ENCODE assay signal across 8 cellular contexts in genomic region chr1:39973503-39974135, GRCh38. TPM values are rescaled to one million over a fixed set of nuclear protein-coding genes. Genes with fewer than 3 reads are reported as not detected.
DNase-seq lines count a peak whose midpoint lies in the region; ATAC-seq and TF ChIP-seq lines count a peak whose summit lies in the region.

No MANE protein-coding gene starts in this region.

- no peaks in the 10 kb centered on the region for H3K9me2 ChIP-seq in GM23248 (ENCODE audit: insufficient read depth)

- H3K9me3 ChIP-seq in GM23248 (ENCODE audit: low read depth) (no peaks in the 10 kb centered on the region), liver (ENCODE audit: control insufficient read depth in 4 of 4, low read length in 3 of 4) (no peaks in the 10 kb centered on the region)

- 0 out of 2 replicates have a peak overlapping the region, but pooled peaks have one; percentile 31 for H3K4me3 ChIP-seq in GM23248
- H3K4me3 ChIP-seq in coronary artery: no peak overlapping the region
- H3K4me3 ChIP-seq in liver (ENCODE audit: low read depth in 1 of 3, low read length in 3 of 3): no peak overlapping the region

- H3K36me3 ChIP-seq in GM23248 (ENCODE audit: low read depth) (no peaks in the 10 kb centered on the region), liver (ENCODE audit: control insufficient read depth in 4 of 4, insufficient read depth in 3 of 4, low read depth in 1 of 4, low read length in 3 of 4) (peaks cover 5 to 20% (median 14%) of the 10 kb centered on the region in 4 donors)

- peak overlapping the region; percentile 65 for H3K4me2 ChIP-seq in GM23248 (ENCODE audit: unreplicated experiment)

- no peaks in the 10 kb centered on the region for H3K79me2 ChIP-seq in GM23248 (ENCODE audit: insufficient read depth)

- H3K27me3 ChIP-seq in GM23248 (replicated peaks; ENCODE audit: insufficient read depth) (no peaks in the 10 kb centered on the region), liver (ENCODE audit: control insufficient read depth in 4 of 4, insufficient read depth in 4 of 4, low read length in 3 of 4) (no peaks in the 10 kb centered on the region)

- no peak overlapping the region for H3K27ac ChIP-seq in GM23248
- H3K27ac ChIP-seq in coronary artery: no peak overlapping the region
- no peak overlapping the region for H3K27ac ChIP-seq in liver (ENCODE audit: low read depth in 1 of 2, low read length in 2 of 2)

- TF ChIP-seq CTCF in coronary artery (IDR thresholded peaks at IDR 0.05): peak; percentile 90
- peak; percentile 99 for TF ChIP-seq CTCF in liver (IDR thresholded peaks at IDR 0.05; ENCODE audit: low read depth, low read length, missing input control)

- peak; percentile 99 to 100 for TF ChIP-seq RAD21 in liver (IDR thresholded peaks at IDR 0.05)

- H2AFZ ChIP-seq in GM23248: peak overlapping the region; percentile 75

- in situ Hi-C loops in GM23248 (cut with MboI): loop anchor here (10.0 kb wide), 1 partner anchor 149 kb away; no protein-coding TSS in a partner anchor

- peaks cover 3% of the 10 kb centered on the region; the same call in 1 of the 2 replicates for H3F3A ChIP-seq in GM23248 (ENCODE audit: insufficient read depth)

- peaks cover 4% of the 10 kb centered on the region for H3K4me1 ChIP-seq in GM23248 (ENCODE audit: insufficient read depth)
- H3K4me1 ChIP-seq in liver (ENCODE audit: control insufficient read depth in 4 of 4, insufficient read depth in 4 of 4, low read length in 3 of 4): peaks cover 0 to 3% (median 0%) of the 10 kb centered on the region in 4 donors

- no peaks in the 10 kb centered on the region for H4K20me1 ChIP-seq in GM23248 (ENCODE audit: insufficient read depth)

- H3K9ac ChIP-seq in GM23248: no peak overlapping the region
- H3K9ac ChIP-seq in liver (ENCODE audit: low read depth in 1 of 2, low read length in 2 of 2): no peak overlapping the region

- no peak for ATAC-seq in GM21723 (IDR thresholded peaks at IDR 0.05; ENCODE audit: unreplicated experiment)

- DNase-seq in AG08396 (ENCODE audit: low spot score): peak; percentile 80
- DNase-seq in GM23248: peak; percentile 78
- DNase-seq in NCI-H345 treated with DMSO at 0.1 percent for 48 hours (lab: John Stamatoyannopoulos, UW; ENCODE audit: unreplicated experiment): peak; percentile 65
- peak; percentile 83 for DNase-seq in activated CD4-positive, alpha-beta T cell treated with anti-CD3 and anti-CD28 coated beads for 48 hours
- no peak for DNase-seq in coronary artery (ENCODE audit: low spot score)
- DNase-seq in stimulated activated CD4-positive, alpha-beta T cell treated with anti-CD3 and anti-CD28 coated beads, TNF-alpha, amount 100 ng/mL, for 48 hours (ENCODE audit: low read depth in 3 of 3): peak; percentile 41 to 66 (median 66)

- WGBS in GM23248 (ENCODE audit: low coverage in 1 of 2, low lambda C conversion rate in 2 of 2, missing lambda C conversion rate in 2 of 2), 2 experiments: 27 to 30% methylated on average over 9 of the region's 9 CpGs
- 24% methylated on average over 9 of the region's 9 CpGs for WGBS in liver

TF ChIP-seq in liver, 16 proteins besides CTCF, POLR2A, EP300 and RAD21:
- no peak for TF ChIP-seq ZBTB33 (IDR thresholded peaks at IDR 0.05)
- TF ChIP-seq JUND (IDR thresholded peaks at IDR 0.05): peak in 1 of 2 donors; percentile 26
- no peak for TF ChIP-seq HNF4G (IDR thresholded peaks at IDR 0.05)
- peak in 1 of 2 donors; percentile 34 for TF ChIP-seq RXRA (IDR thresholded peaks at IDR 0.05)

RNA-seq across cellular contexts. Expression of gene MFSD2A, which starts 18.7 kb away (rescaled TPM):
- total RNA-seq in GM23248 (2014; rRNA removed; shearing (Covaris generic)): 4.6 and 9.4 TPM in 2 replicates
- polyA plus RNA-seq in GM23248 (2016; fragmentation: Nextera tagmentation; extraction: Ambion mirVana) (4.2 and 5.4 TPM in 2 replicates), liver (100 to 1,000 TPM in 1 of 2 donors, 10 to 100 TPM in 1; 84.3 to 257 TPM)
- 100 to 1,000 TPM in 1 of 2 donors, under 1 TPM in 1; 0.37 to 294 TPM for total RNA-seq in liver
